8 cellular contexts compared by ENCODE assay signal in the genomic region with DNA sequence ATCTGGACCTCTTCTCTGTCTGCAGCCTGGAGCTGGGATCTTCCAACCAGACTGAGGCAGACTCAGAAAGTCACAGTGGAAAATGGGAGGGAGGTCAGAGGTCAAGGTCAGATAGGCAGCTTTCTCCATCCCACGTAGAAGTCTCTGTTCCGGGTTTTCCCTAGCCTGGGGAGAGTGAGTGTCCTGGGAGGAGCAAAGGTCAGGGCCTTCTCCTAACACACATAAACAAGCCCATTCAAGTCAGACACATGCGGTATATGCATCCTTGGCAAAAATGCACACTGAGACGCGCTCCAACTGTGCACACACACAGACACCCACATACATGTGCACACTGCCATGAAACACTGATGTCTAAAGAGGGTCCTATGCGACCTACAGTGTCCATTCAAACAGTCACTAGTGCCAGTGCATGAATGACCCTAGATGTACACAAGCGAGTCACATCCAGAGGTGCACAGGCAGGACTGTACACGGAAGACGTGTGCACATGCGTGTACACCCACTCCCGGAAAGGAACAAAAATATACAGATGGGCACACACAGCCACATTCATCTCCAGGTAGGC. TPM values are rescaled to one million over a fixed set of nuclear protein-coding genes. Genes with fewer than 3 reads are reported as not detected.
A peak's percentile ranks its signal among the peaks of the same experiment; 100 is the strongest.
DNase-seq lines count a peak whose midpoint lies in the region; ATAC-seq and TF ChIP-seq lines count a peak whose summit lies in the region.

No MANE protein-coding gene starts in this region.

- H3K4me3 ChIP-seq in AG09309 (ENCODE audit: control insufficient read depth, low read depth, low read length) (peak overlapping the region; percentile 89), GM23248 (peak overlapping the region; percentile 80), esophagus squamous epithelium (peak overlapping the region; percentile 84 to 94 (median 93))

- ATAC-seq in SK-N-SH treated with all-trans-retinoic acid at 6 μM for 48 hours, result peak; percentile 4

- no peak for TF ChIP-seq POLR2A in esophagus squamous epithelium (IDR thresholded peaks at IDR 0.05)

- H3K27me3 ChIP-seq in GM23248 (replicated peaks; ENCODE audit: insufficient read depth) (no peaks in the 10 kb centered on the region), esophagus squamous epithelium (no peaks in the 10 kb centered on the region)

- H3K4me2 ChIP-seq in GM23248 (ENCODE audit: unreplicated experiment), result peak overlapping the region; percentile 87

- DNase-seq in AG09309 (ENCODE audit: low read depth), result no peak
- DNase-seq in GM23248, result peak; percentile 54
- DNase-seq in esophagus squamous epithelium (lab: John Stamatoyannopoulos, UW), result no peak
- no peak for DNase-seq in progenitor cell of endocrine pancreas (ENCODE audit: low spot score, unreplicated experiment)
- no peak for DNase-seq in NCI-H187 (lab: John Stamatoyannopoulos, UW)
- no peak for DNase-seq in nucleus accumbens (lab: John Stamatoyannopoulos, UW)
- no peak for DNase-seq in NCI-H2107 (lab: John Stamatoyannopoulos, UW)

- H3K36me3 ChIP-seq in GM23248 (ENCODE audit: low read depth) (no peaks in the 10 kb centered on the region), esophagus squamous epithelium (peaks cover 4 to 28% (median 6%) of the 10 kb centered on the region in 3 donors)

- no peaks in the 10 kb centered on the region for H3K9me3 Mint-ChIP-seq in progenitor cell of endocrine pancreas (ENCODE audit: low read depth)

- WGBS in GM23248 (ENCODE audit: low coverage in 1 of 2, low lambda C conversion rate in 2 of 2, missing lambda C conversion rate in 2 of 2), 2 experiments, result 4 to 5% methylated on average over 11 of the region's 11 CpGs
- WGBS in esophagus squamous epithelium, 2 donors, result 5% methylated on average over 9 to 11 of the region's 11 CpGs

- peaks cover 56% of the 10 kb centered on the region for H3K79me2 ChIP-seq in GM23248 (ENCODE audit: insufficient read depth)

- in situ Hi-C loops in GM23248 (cut with MboI), result loop anchor here (10.0 kb wide), 1 partner anchor 107 kb away; no protein-coding TSS in a partner anchor

- peaks cover 6% of the 10 kb centered on the region for H3K27me3 Mint-ChIP-seq in progenitor cell of endocrine pancreas

- intact Hi-C loops in esophagus squamous epithelium (cut with DNase I), result loop anchor here (5.0 kb wide), 1 partner anchor 34 kb away; no protein-coding TSS in a partner anchor

- H3K9me3 ChIP-seq in GM23248 (ENCODE audit: low read depth) (no peaks in the 10 kb centered on the region), esophagus squamous epithelium (no peaks in the 10 kb centered on the region)

- H3K27ac Mint-ChIP-seq in progenitor cell of endocrine pancreas, result peak overlapping the region; percentile 89

- H3K36me3 Mint-ChIP-seq in progenitor cell of endocrine pancreas (ENCODE audit: insufficient read depth), result no peaks in the 10 kb centered on the region

- H3K9ac ChIP-seq in GM23248, result peak overlapping the region; percentile 93

- H3K9me2 ChIP-seq in GM23248 (ENCODE audit: insufficient read depth), result no peaks in the 10 kb centered on the region

- peak overlapping the region; percentile 95 for H3K4me3 Mint-ChIP-seq in progenitor cell of endocrine pancreas (ENCODE audit: low read depth)

- H2AFZ ChIP-seq in GM23248, result peak overlapping the region; percentile 85

- H3K27ac ChIP-seq in GM23248 (peak overlapping the region; percentile 100), esophagus squamous epithelium (peak overlapping the region; percentile 95 to 97 (median 96))

- peaks cover 32% of the 10 kb centered on the region for H3K4me1 ChIP-seq in GM23248 (ENCODE audit: insufficient read depth)
- peaks cover 35 to 67% (median 35%) of the 10 kb centered on the region in 3 donors for H3K4me1 ChIP-seq in esophagus squamous epithelium

- peaks cover 17% of the 10 kb centered on the region for H3K4me1 Mint-ChIP-seq in progenitor cell of endocrine pancreas (ENCODE audit: low read depth)

- H3F3A ChIP-seq in GM23248 (ENCODE audit: insufficient read depth), result peaks cover 33% of the 10 kb centered on the region

- TF ChIP-seq CTCF in AG09309 (IDR thresholded peaks at IDR 0.05; ENCODE audit: control insufficient read depth, insufficient read depth, low read depth, low read length, missing control alignments), result no peak
- no peak for TF ChIP-seq CTCF in esophagus squamous epithelium (IDR thresholded peaks at IDR 0.05)
- TF ChIP-seq CTCF in progenitor cell of endocrine pancreas (IDR thresholded peaks at IDR 0.05; ENCODE audit: unreplicated experiment), result no peak

- no peaks in the 10 kb centered on the region for H4K20me1 ChIP-seq in GM23248 (ENCODE audit: insufficient read depth)

TF ChIP-seq in SK-N-SH treated with all-trans-retinoic acid at 6 μM for 48 hours, 23 proteins besides CTCF, POLR2A, EP300 and RAD21:
- TF ChIP-seq ZFP30 (CRISPR knock-in tag; IDR thresholded peaks at IDR 0.05), result no peak

RNA-seq across cellular contexts. Expression of gene TWF2, which starts 0.7 kb away (rescaled TPM):
- total RNA-seq in GM23248 (2014; rRNA removed; shearing (Covaris generic)), result 124 and 137 TPM in 2 replicates
- polyA plus RNA-seq in GM23248 (2016; fragmentation: Nextera tagmentation; extraction: Ambion mirVana), result 95.1 and 105 TPM in 2 replicates
- total RNA-seq in esophagus squamous epithelium, result 10 to 100 TPM; 31.6 to 74.9 (median 55.7) TPM
- total RNA-seq in progenitor cell of endocrine pancreas, result 27.6 and 31.5 TPM in 2 replicates

RNA-seq across cellular contexts. Expression of gene PPM1M, which starts 7.3 kb away (rescaled TPM):
- total RNA-seq in GM23248 (2014; rRNA removed; shearing (Covaris generic)), result 26.7 and 35.7 TPM in 2 replicates
- 19.3 and 21.6 TPM in 2 replicates for polyA plus RNA-seq in GM23248 (2016; fragmentation: Nextera tagmentation; extraction: Ambion mirVana)
- total RNA-seq in esophagus squamous epithelium (10 to 100 TPM in 3 of 4 donors, 1 to 10 TPM in 1; 3.2 to 25.6 (median 12.3) TPM), progenitor cell of endocrine pancreas (6.1 and 6.7 TPM in 2 replicates)

RNA-seq across cellular contexts. Expression of gene TLR9, which starts 12.8 kb away (rescaled TPM):
- not detected in 2 replicates for total RNA-seq in GM23248 (2014; rRNA removed; shearing (Covaris generic))
- polyA plus RNA-seq in GM23248 (2016; fragmentation: Nextera tagmentation; extraction: Ambion mirVana), result 0.11 TPM in 1 of 2 replicates, not detected in the other
- not detected for total RNA-seq in esophagus squamous epithelium
- total RNA-seq in progenitor cell of endocrine pancreas, result not detected in 2 replicates

RNA-seq across cellular contexts. Expression of gene WDR82, which starts 40.2 kb away (rescaled TPM):
- 45.3 and 56.1 TPM in 2 replicates for total RNA-seq in GM23248 (2014; rRNA removed; shearing (Covaris generic))
- 16.1 and 18.7 TPM in 2 replicates for polyA plus RNA-seq in GM23248 (2016; fragmentation: Nextera tagmentation; extraction: Ambion mirVana)
- total RNA-seq in esophagus squamous epithelium, result 10 to 100 TPM; 42.7 to 58.7 (median 52.9) TPM
- total RNA-seq in progenitor cell of endocrine pancreas, result 89.3 and 93.1 TPM in 2 replicates

RNA-seq across cellular contexts. Expression of gene ALAS1, which starts 40.3 kb away (rescaled TPM):
- 21.2 and 33.9 TPM in 2 replicates for total RNA-seq in GM23248 (2014; rRNA removed; shearing (Covaris generic))
- 30.4 and 31.0 TPM in 2 replicates for polyA plus RNA-seq in GM23248 (2016; fragmentation: Nextera tagmentation; extraction: Ambion mirVana)
- 10 to 100 TPM; 28.3 to 45.5 (median 35.1) TPM for total RNA-seq in esophagus squamous epithelium
- 29.5 and 32.2 TPM in 2 replicates for total RNA-seq in progenitor cell of endocrine pancreas
